23 cellular contexts compared by ENCODE assay signal in the genomic region with DNA sequence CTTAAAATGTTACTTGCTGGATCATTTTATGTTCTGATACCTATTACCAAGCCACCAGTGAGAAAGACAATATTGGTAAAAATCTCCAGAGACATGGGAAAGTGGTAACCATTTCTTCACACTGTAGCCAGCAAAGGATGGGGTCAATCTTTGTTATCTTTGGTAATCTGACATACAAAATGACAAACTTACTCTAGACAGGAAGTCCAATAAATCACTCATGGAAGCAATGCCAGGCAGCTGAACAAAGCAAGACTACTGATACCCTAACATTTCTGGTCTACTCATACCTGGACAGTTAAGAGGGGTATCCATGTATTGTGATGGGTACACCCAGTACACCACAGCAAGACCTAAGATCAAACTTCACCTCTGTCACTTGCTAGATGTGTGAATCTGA. TPM values are rescaled to one million over a fixed set of nuclear protein-coding genes. Genes with fewer than 3 reads are reported as not detected.
A peak's percentile ranks its signal among the peaks of the same experiment; 100 is the strongest.
DNase-seq lines count a peak whose midpoint lies in the region; ATAC-seq and TF ChIP-seq lines count a peak whose summit lies in the region.
"Had no signal": no experiment of that assay in that cellular context is flagged by ENCODE, and none has a peak within 500 bp of the region (broad histone marks: within the 10 kb centered on the region; RNA-seq: fewer than 3 reads in every experiment).

No MANE protein-coding gene starts in this region.

- no peak overlapping the region for H3K4me3 ChIP-seq in CD8-positive, alpha-beta memory T cell (ENCODE audit: low read length)
- H3K4me3 ChIP-seq in testis (no peak overlapping the region), neuronal stem cell (ENCODE audit: low read length in 2 of 2) (no peak overlapping the region)
- H3K4me3 ChIP-seq: breast epithelium, heart left ventricle, upper lobe of left lung had no signal

- H4K8ac ChIP-seq in neuronal stem cell (ENCODE audit: low read depth, low read length): no peak overlapping the region

- H4K91ac ChIP-seq in neuronal stem cell (ENCODE audit: low read depth, low read length, poor library complexity): no peak overlapping the region

- no peaks in the 10 kb centered on the region for H3K27me3 ChIP-seq in CD8-positive, alpha-beta memory T cell (ENCODE audit: insufficient read depth, low read length, poor library complexity, severe bottlenecking)
- no peaks in the 10 kb centered on the region for H3K27me3 ChIP-seq in testis
- no peaks in the 10 kb centered on the region for H3K27me3 ChIP-seq in neuronal stem cell (ENCODE audit: control insufficient read depth in 3 of 3, insufficient read depth in 3 of 3, low read depth in 1 of 3, low read length in 3 of 3)
- H3K27me3 ChIP-seq: BE2C, breast epithelium, heart left ventricle, upper lobe of left lung had no signal

- H3K18ac ChIP-seq in neuronal stem cell (ENCODE audit: low read length): no peak overlapping the region

- no peaks in the 10 kb centered on the region for H3K9me3 Mint-ChIP-seq in T-helper 1 cell treated with Interleukin-12 subunit alpha and Interleukin-12 subunit beta and Interleukin-4 antibody, amounts not matched to agents 30 μg/mL and 1 μg/mL, for 36 hours
- no peaks in the 10 kb centered on the region for H3K9me3 Mint-ChIP-seq in CD8-positive, alpha-beta memory T cell
- H3K9me3 Mint-ChIP-seq in activated CD8-positive, alpha-beta T cell treated with anti-CD3 and anti-CD28 coated beads for 36 hours: no peaks in the 10 kb centered on the region
- H3K9me3 Mint-ChIP-seq in naive B cell: no peaks in the 10 kb centered on the region

- H2AK5ac ChIP-seq in neuronal stem cell (ENCODE audit: low read depth, low read length): no peak overlapping the region

- peaks cover 37% of the 10 kb centered on the region for H3K4me1 ChIP-seq in CD8-positive, alpha-beta memory T cell (ENCODE audit: insufficient read depth, low read length)
- H3K4me1 ChIP-seq in testis (peaks cover 6% of the 10 kb centered on the region), neuronal stem cell (ENCODE audit: control insufficient read depth in 2 of 2, insufficient read depth in 1 of 2, low read depth in 1 of 2, low read length in 2 of 2) (no peaks in the 10 kb centered on the region)
- H3K4me1 ChIP-seq: BE2C, breast epithelium had no signal

- H3K9me3 ChIP-seq in CD8-positive, alpha-beta memory T cell (ENCODE audit: low read length): no peaks in the 10 kb centered on the region
- H3K9me3 ChIP-seq in testis (no peaks in the 10 kb centered on the region), neuronal stem cell (replicated peaks in 1 of 2; ENCODE audit: control insufficient read depth in 2 of 2, insufficient read depth in 1 of 2, low read depth in 1 of 2, low read length in 2 of 2) (peaks cover 0 to 10% of the 10 kb centered on the region in 2 donors)
- H3K9me3 ChIP-seq: BE2C, breast epithelium, heart left ventricle, upper lobe of left lung had no signal

- H3K36me3 ChIP-seq in CD8-positive, alpha-beta memory T cell (ENCODE audit: insufficient read depth, low read length): peaks cover 5% of the 10 kb centered on the region
- H3K36me3 ChIP-seq in testis (ENCODE audit: low read depth, missing control alignments): no peaks in the 10 kb centered on the region
- peaks cover 2 to 26% of the 10 kb centered on the region in 2 donors for H3K36me3 ChIP-seq in neuronal stem cell (replicated peaks in 1 of 2; ENCODE audit: control insufficient read depth in 2 of 2, insufficient read depth in 2 of 2, low read length in 2 of 2)
- H3K36me3 ChIP-seq: breast epithelium had no signal

- H3K27ac Mint-ChIP-seq in T-helper 1 cell treated with Interleukin-12 subunit alpha and Interleukin-12 subunit beta and Interleukin-4 antibody, amounts not matched to agents 30 μg/mL and 1 μg/mL, for 36 hours: peak overlapping the region; percentile 24
- H3K27ac Mint-ChIP-seq in CD8-positive, alpha-beta memory T cell: peak overlapping the region in 6 of 8 donors; percentile 2 to 43 (median 13)
- peak overlapping the region; percentile 57 for H3K27ac Mint-ChIP-seq in activated CD8-positive, alpha-beta T cell treated with anti-CD3 and anti-CD28 coated beads for 36 hours
- H3K27ac Mint-ChIP-seq in naive B cell: peak overlapping the region in 5 of 6 donors; percentile 22 to 74 (median 58)

- DNase-seq in T-helper 1 cell: no peak
- DNase-seq in CD8-positive, alpha-beta memory T cell: no peak
- no peak for DNase-seq in activated CD8-positive, alpha-beta T cell treated with anti-CD3 and anti-CD28 coated beads for 36 hours
- DNase-seq in naive B cell: no peak
- DNase-seq in AG20443 (ENCODE audit: low spot score): no peak
- no peak for DNase-seq in testis
- no peak for DNase-seq in neuronal stem cell (ENCODE audit: low spot score)
- DNase-seq: activated CD4-positive, alpha-beta T cell treated with anti-CD3 and anti-CD28 coated beads for 1 hour; activated gamma-delta T cell treated with Interleukin-2 at 50 U/mL for 16 hours; amygdala; BE2C; effector memory CD4-positive, alpha-beta T cell; foreskin fibroblast; heart left ventricle; IMR-90; mammary epithelial cell; NCI-H524; PC-3; Right ventricle myocardium superior; stimulated activated CD8-positive, alpha-beta memory T cell treated with anti-CD3 and anti-CD28 coated beads, Interleukin-4, amount 100 ng/mL, for 48 hours; upper lobe of left lung had no signal

- no peak for TF ChIP-seq CTCF in activated CD8-positive, alpha-beta T cell treated with anti-CD3 and anti-CD28 coated beads for 36 hours (IDR thresholded peaks at IDR 0.05)
- TF ChIP-seq CTCF in testis (IDR thresholded peaks at IDR 0.05): no peak

- peaks cover 25% of the 10 kb centered on the region for H3K36me3 Mint-ChIP-seq in T-helper 1 cell treated with Interleukin-12 subunit alpha and Interleukin-12 subunit beta and Interleukin-4 antibody, amounts not matched to agents 30 μg/mL and 1 μg/mL, for 36 hours (ENCODE audit: low read depth)
- peaks cover 0 to 56% (median 7%) of the 10 kb centered on the region in 3 donors for H3K36me3 Mint-ChIP-seq in CD8-positive, alpha-beta memory T cell
- H3K36me3 Mint-ChIP-seq in activated CD8-positive, alpha-beta T cell treated with anti-CD3 and anti-CD28 coated beads for 36 hours (ENCODE audit: low read depth): peaks cover 27% of the 10 kb centered on the region
- H3K36me3 Mint-ChIP-seq in naive B cell: no peaks in the 10 kb centered on the region

- H3K79me1 ChIP-seq in neuronal stem cell (ENCODE audit: low read depth, low read length): peaks cover 1% of the 10 kb centered on the region

- H3K23ac ChIP-seq in neuronal stem cell (ENCODE audit: low read depth, low read length, poor library complexity): no peak overlapping the region

- no peak overlapping the region for H2BK12ac ChIP-seq in neuronal stem cell (ENCODE audit: low read length)

- CTCF ChIA-PET in CD8-positive, alpha-beta memory T cell (lab: Charles Lee): interaction anchor here (1.5 kb wide), 1 partner anchor 26 kb away, joined by 3 read pairs; no protein-coding TSS in a partner anchor
- CTCF ChIA-PET in activated CD8-positive, alpha-beta T cell treated with anti-CD3 and anti-CD28 coated beads for 36 hours (lab: Charles Lee): interaction anchor here (0.8 kb wide), 1 partner anchor 17 kb away, joined by 3 read pairs; no protein-coding TSS in a partner anchor

- H3K4ac ChIP-seq in neuronal stem cell (ENCODE audit: low read length): no peak overlapping the region

- H2BK5ac ChIP-seq in neuronal stem cell (ENCODE audit: low read length): no peak overlapping the region

- intact Hi-C loops in activated CD8-positive, alpha-beta T cell treated with anti-CD3 and anti-CD28 coated beads for 36 hours (cut with micrococcal nuclease): no loop called here
- intact Hi-C loops in testis (cut with DNase I; ENCODE audit: low total_unique reads): no loop called here

- ATAC-seq in activated CD8-positive, alpha-beta T cell treated with anti-CD3 and anti-CD28 coated beads for 36 hours: no peak
- no peak for ATAC-seq in naive B cell (ENCODE audit: low read depth in 2 of 2)
- ATAC-seq: heart left ventricle, PC-3 had no signal

- H3K4me1 Mint-ChIP-seq in T-helper 1 cell treated with Interleukin-12 subunit alpha and Interleukin-12 subunit beta and Interleukin-4 antibody, amounts not matched to agents 30 μg/mL and 1 μg/mL, for 36 hours (ENCODE audit: low read depth): peaks cover 29% of the 10 kb centered on the region
- H3K4me1 Mint-ChIP-seq in CD8-positive, alpha-beta memory T cell: peaks cover 48 to 73% (median 72%) of the 10 kb centered on the region in 3 donors
- peaks cover 44% of the 10 kb centered on the region for H3K4me1 Mint-ChIP-seq in activated CD8-positive, alpha-beta T cell treated with anti-CD3 and anti-CD28 coated beads for 36 hours (ENCODE audit: low read depth)
- H3K4me1 Mint-ChIP-seq in naive B cell: peaks cover 32 to 85% (median 55%) of the 10 kb centered on the region in 3 donors

- no peak overlapping the region for H3K4me2 ChIP-seq in neuronal stem cell (ENCODE audit: insufficient read depth, low read length, poor library complexity, severe bottlenecking)

- no peak overlapping the region for H2BK15ac ChIP-seq in neuronal stem cell (ENCODE audit: low read length)

- H3K4me3 Mint-ChIP-seq in T-helper 1 cell treated with Interleukin-12 subunit alpha and Interleukin-12 subunit beta and Interleukin-4 antibody, amounts not matched to agents 30 μg/mL and 1 μg/mL, for 36 hours: no peak overlapping the region
- H3K4me3 Mint-ChIP-seq in CD8-positive, alpha-beta memory T cell: peak overlapping the region in 3 of 7 donors; percentile 6 to 66 (median 7)
- H3K4me3 Mint-ChIP-seq in activated CD8-positive, alpha-beta T cell treated with anti-CD3 and anti-CD28 coated beads for 36 hours: no peak overlapping the region
- peak overlapping the region in 1 of 8 donors; percentile 21 for H3K4me3 Mint-ChIP-seq in naive B cell

- no peak for TF ChIP-seq POLR2A in testis (IDR thresholded peaks at IDR 0.05)

- no peak overlapping the region for H3K27ac ChIP-seq in CD8-positive, alpha-beta memory T cell (ENCODE audit: low read depth, low read length)
- H3K27ac ChIP-seq in testis: no peak overlapping the region
- no peak overlapping the region for H3K27ac ChIP-seq in neuronal stem cell (replicated peaks; ENCODE audit: low read length)
- H3K27ac ChIP-seq: breast epithelium, upper lobe of left lung had no signal

- no peak overlapping the region for H3K14ac ChIP-seq in neuronal stem cell (ENCODE audit: low read length)

- H2AFZ ChIP-seq in neuronal stem cell (ENCODE audit: low read length): no peak overlapping the region

- H3K27me3 Mint-ChIP-seq in T-helper 1 cell treated with Interleukin-12 subunit alpha and Interleukin-12 subunit beta and Interleukin-4 antibody, amounts not matched to agents 30 μg/mL and 1 μg/mL, for 36 hours (ENCODE audit: low read depth): no peaks in the 10 kb centered on the region
- no peaks in the 10 kb centered on the region for H3K27me3 Mint-ChIP-seq in CD8-positive, alpha-beta memory T cell
- H3K27me3 Mint-ChIP-seq in activated CD8-positive, alpha-beta T cell treated with anti-CD3 and anti-CD28 coated beads for 36 hours: no peaks in the 10 kb centered on the region
- H3K27me3 Mint-ChIP-seq in naive B cell: no peaks in the 10 kb centered on the region

- no peak overlapping the region for H3K9ac ChIP-seq in neuronal stem cell (ENCODE audit: low read depth, low read length, poor library complexity)

- no peak overlapping the region for H2BK120ac ChIP-seq in neuronal stem cell (ENCODE audit: low read depth, low read length)

- POLR2A ChIA-PET in CD8-positive, alpha-beta memory T cell (lab: Charles Lee): interaction anchor here (0.6 kb wide), 1 partner anchor 63 kb away, joined by 3 read pairs; no protein-coding TSS in a partner anchor
- POLR2A ChIA-PET in activated CD8-positive, alpha-beta T cell treated with anti-CD3 and anti-CD28 coated beads for 36 hours (lab: Charles Lee): interaction anchor here (1.0 kb wide), 1 partner anchor 13 kb away, joined by 3 read pairs; no protein-coding TSS in a partner anchor

RNA-seq across cellular contexts. Expression of a gene that starts 19.0 kb away (rescaled TPM):
- total RNA-seq in CD8-positive, alpha-beta memory T cell: 100 to 1,000 TPM; 180 to 189 TPM
- 158 TPM for polyA plus RNA-seq in CD8-positive, alpha-beta memory T cell
- total RNA-seq in activated CD8-positive, alpha-beta T cell treated with anti-CD3 and anti-CD28 coated beads for 36 hours: 100 to 1,000 TPM; 167 to 179 TPM
- polyA plus RNA-seq in naive B cell (ENCODE audit: low read depth in 6 of 6) (100 to 1,000 TPM; 281 to 361 (median 305) TPM), testis (ENCODE audit: insufficient read depth, low read depth, low replicate concordance) (54.6 TPM)
- 10 to 100 TPM; 61.8 to 78.9 TPM for total RNA-seq in testis
- polyA plus RNA-seq in neuronal stem cell (2013, experiment 1 of 2): 72.0 TPM
- 76.5 TPM for polyA plus RNA-seq in neuronal stem cell (2013, experiment 2 of 2)
